In genomic region chr2:140158259-140158658, GRCh38 we compare ENCODE assay signal across 30 cellular contexts.
DNase-seq lines count a peak whose midpoint lies in the region; ATAC-seq, FAIRE-seq and TF ChIP-seq lines count a peak whose summit lies in the region.
"Had no signal": no experiment of that assay in that cellular context is flagged by ENCODE, and none has a peak within 500 bp of the region (broad histone marks: within the 10 kb centered on the region; RNA-seq: fewer than 3 reads in every experiment).

No MANE protein-coding gene starts in this region.

- CTCF ChIA-PET in HepG2 (lab: Yijun Ruan, JAX; ENCODE audit: low intra/inter-chr PET ratio, low total read pairs) (no interaction called here), A549 (lab: Yijun Ruan, JAX) (no interaction called here)

- DNase-seq in HepG2 (ENCODE audit: low spot score): no peak
- no peak for DNase-seq in right lobe of liver
- no peak for DNase-seq in A549 (ENCODE audit: low read depth in 1 of 2, low spot score in 1 of 2)
- no peak for DNase-seq in germinal center (ENCODE audit: low spot score)
- DNase-seq: 8988T; ACHN; AML-193; BE2C; C1 segment of cervical spinal cord; Caco-2; Calu3; CD4-positive, alpha-beta memory T cell; CD4-positive, alpha-beta T cell; CD4-positive, CD25-positive, alpha-beta regulatory T cell; CD8-positive, alpha-beta memory T cell; CD8-positive, alpha-beta T cell; COR-L47; DMS 273 treated with DMSO at 0.1 percent for 48 hours; DMS153; DMS53; DMS79; DMS79 treated with DMSO at 0.1 percent for 48 hours; DND-41; EL had no signal

- POLR2A ChIA-PET in HepG2 (lab: Yijun Ruan, JAX): no interaction called here
- POLR2A ChIA-PET in A549 (lab: Yijun Ruan, JAX): no interaction called here

- H3K4me2 ChIP-seq in HepG2 (ENCODE audit: low read depth, low read length) (no peak overlapping the region), A549 (no peak overlapping the region)
- H3K4me2 ChIP-seq: BLaER1; BLaER1 treated with 17β-estradiol and CSF1 and Interleukin-3, amounts not matched to agents 10 nM and 100 nM had no signal

- TF ChIP-seq EP300 in HepG2 (IDR thresholded peaks at IDR 0.05; ENCODE audit: low read depth in 2 of 2, low read length in 2 of 2) (no peak), HepG2 (CRISPR knock-in tag; IDR thresholded peaks at IDR 0.05; ENCODE audit: borderline replicate concordance) (no peak), A549 (IDR thresholded peaks at IDR 0.05) (no peak)

- no peak overlapping the region for H2AFZ ChIP-seq in HepG2 (ENCODE audit: low read length)

- 7% methylated on average over 2 of the region's 2 CpGs for WGBS in HepG2 (ENCODE audit: low lambda C conversion rate)
- WGBS in right lobe of liver (ENCODE audit: insufficient coverage, low coverage, low lambda C conversion rate, missing lambda C conversion rate): 40% methylated on average over 2 of the region's 2 CpGs
- WGBS in A549 (ENCODE audit: missing lambda C conversion rate): 9% methylated on average over 2 of the region's 2 CpGs

- no peaks in the 10 kb centered on the region for H4K20me1 ChIP-seq in HepG2 (ENCODE audit: insufficient read depth, low read length)
- H4K20me1 ChIP-seq: BLaER1; BLaER1 treated with 17β-estradiol and CSF1 and Interleukin-3, amounts not matched to agents 10 nM and 100 nM had no signal

- no peak for FAIRE-seq in HepG2 (lab: Jason Lieb, UNC)
- no peak for FAIRE-seq in A549 (lab: Jason Lieb, UNC)
- FAIRE-seq: A204.1, D721Med had no signal

- TF ChIP-seq POLR2A in HepG2 (IDR thresholded peaks at IDR 0.05; ENCODE audit: insufficient read depth in 1 of 2, low read depth in 2 of 2, low read length in 2 of 2) (no peak), right lobe of liver (IDR thresholded peaks at IDR 0.05) (no peak), A549 (IDR thresholded peaks at IDR 0.05; ENCODE audit: low read length) (no peak)

- ATAC-seq in HepG2 (no peak), right lobe of liver (no peak), A549 (no peak)
- ATAC-seq: CD8-positive, alpha-beta T cell had no signal

- TF ChIP-seq CTCF in HepG2 (CRISPR knock-in tag; IDR thresholded peaks at IDR 0.05) (no peak), right lobe of liver (IDR thresholded peaks at IDR 0.05) (no peak), A549 (IDR thresholded peaks at IDR 0.05) (no peak)

- no peaks in the 10 kb centered on the region for H3K79me2 ChIP-seq in HepG2 (ENCODE audit: insufficient read depth, low read length)

- no TSS peak for BruUV-seq in HepG2 (replicated peaks; lab: Mats Ljungman, UMichigan)

- no peak for TF ChIP-seq RAD21 in HepG2 (CRISPR knock-in tag; IDR thresholded peaks at IDR 0.05)
- TF ChIP-seq RAD21 in A549 (conservative IDR thresholded peaks at IDR 0.05 in 1 of 2, IDR thresholded peaks at IDR 0.05 in 1 of 2): no peak

- H3K9me3 ChIP-seq in HepG2 (ENCODE audit: low read length) (0 out of 2 replicates have a peak, but pooled peaks cover 3% of the 10 kb centered on the region), right lobe of liver (no peaks in the 10 kb centered on the region), A549 (no peaks in the 10 kb centered on the region)
- H3K9me3 ChIP-seq: BE2C, BLaER1, Caco-2 had no signal

- H3K27ac ChIP-seq in HepG2 (ENCODE audit: extremely low read length, insufficient read depth, low read length) (no peak overlapping the region), right lobe of liver (no peak overlapping the region), A549 (no peak overlapping the region)
- H3K27ac ChIP-seq: 22Rv1; BLaER1; BLaER1 treated with 17β-estradiol and CSF1 and Interleukin-3, amounts not matched to agents 10 nM and 100 nM; C4-2B had no signal

- in situ Hi-C loops in HepG2 (cut with HindIII; ENCODE audit: extremely low pct_ligation_motif_present, low pct_unique_long_range_greater_than_20kb): no loop called here

- intact Hi-C loops in HepG2 (cut with micrococcal nuclease; ENCODE audit: unreplicated experiment) (no loop called here), right lobe of liver (cut with DNase I) (no loop called here)

- H3K9ac ChIP-seq in HepG2 (ENCODE audit: insufficient read depth, low read depth, low read length): no peak overlapping the region
- H3K9ac ChIP-seq: BLaER1; BLaER1 treated with 17β-estradiol and CSF1 and Interleukin-3, amounts not matched to agents 10 nM and 100 nM had no signal

- H3K4me3 ChIP-seq in HepG2 (replicated peaks in 1 of 3; ENCODE audit: insufficient read depth in 1 of 3, low read depth in 2 of 3, low read length in 3 of 3) (no peak overlapping the region), right lobe of liver (no peak overlapping the region), A549 (no peak overlapping the region)
- H3K4me3 ChIP-seq: BLaER1; BLaER1 treated with 17β-estradiol and CSF1 and Interleukin-3, amounts not matched to agents 10 nM and 100 nM had no signal

- H3K36me3 ChIP-seq in HepG2 (replicated peaks in 1 of 2; ENCODE audit: control insufficient read depth in 1 of 2, insufficient read depth in 2 of 2, low read length in 2 of 2) (no peaks in the 10 kb centered on the region), right lobe of liver (no peaks in the 10 kb centered on the region)
- H3K36me3 ChIP-seq: BE2C; BLaER1; BLaER1 treated with 17β-estradiol and CSF1 and Interleukin-3, amounts not matched to agents 10 nM and 100 nM had no signal

- H3K4me1 ChIP-seq in HepG2 (ENCODE audit: insufficient read depth, low read length) (no peaks in the 10 kb centered on the region), right lobe of liver (no peaks in the 10 kb centered on the region), A549 (no peaks in the 10 kb centered on the region)
- H3K4me1 ChIP-seq: BE2C; BLaER1; BLaER1 treated with 17β-estradiol and CSF1 and Interleukin-3, amounts not matched to agents 10 nM and 100 nM; Caco-2 had no signal

- H3K27me3 ChIP-seq in HepG2 (ENCODE audit: control insufficient read depth in 1 of 2, insufficient read depth in 2 of 2, low read length in 2 of 2) (no peaks in the 10 kb centered on the region), right lobe of liver (no peaks in the 10 kb centered on the region)
- H3K27me3 ChIP-seq: BE2C; BLaER1; BLaER1 treated with 17β-estradiol and CSF1 and Interleukin-3, amounts not matched to agents 10 nM and 100 nM had no signal

TF ChIP-seq in HepG2, 621 proteins besides CTCF, POLR2A, EP300 and RAD21:
- no peak for TF ChIP-seq GMEB2 (CRISPR knock-in tag; IDR thresholded peaks at IDR 0.05; ENCODE audit: low read depth)
- TF ChIP-seq MAFF (IDR thresholded peaks at IDR 0.05; ENCODE audit: low read depth, low read length): peak; percentile 77
- peak; percentile 78 to 84 for TF ChIP-seq MAFK (conservative IDR thresholded peaks at IDR 0.05 in 1 of 2, IDR thresholded peaks at IDR 0.05 in 1 of 2; ENCODE audit: low read length in 2 of 2)

TF ChIP-seq in A549, 52 proteins besides CTCF, POLR2A, EP300 and RAD21:
- TF ChIP-seq MAFK (IDR thresholded peaks at IDR 0.05; ENCODE audit: partially characterized antibody) (peak; percentile 38), RNF2 (IDR thresholded peaks at IDR 0.05; ENCODE audit: borderline replicate concordance, low read depth) (no peak)

Comparison
In these comparisons a context has a peak if more than half of its experiments do, and no peak if none do; other contexts are left out.
1. Of the 38 proteins assayed by ChIP-seq in both HepG2 and A549: peak only in HepG2: none; only in A549: none; in both: MAFK; in neither: 37.